20 cellular contexts compared by ENCODE assay signal in the genomic region with DNA sequence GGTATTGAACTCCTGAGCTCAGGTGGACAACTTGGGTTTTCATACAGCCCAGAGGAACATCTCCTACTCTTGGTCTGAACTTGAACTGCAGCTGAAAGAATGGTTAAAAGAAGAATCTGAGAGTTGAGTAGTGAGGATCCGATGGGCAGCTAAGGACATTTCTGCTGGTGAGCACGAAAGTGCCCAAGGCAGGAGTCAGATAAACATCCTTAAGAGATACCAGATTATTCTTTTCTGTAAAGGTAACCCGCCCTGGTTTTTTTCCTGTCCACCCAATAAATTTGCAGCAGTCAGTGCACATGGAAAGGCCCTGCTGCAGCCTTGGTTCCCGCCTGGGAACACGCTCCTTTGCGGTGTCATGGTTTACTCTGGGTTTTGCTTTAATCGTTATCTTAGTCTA.
"Had no signal": no experiment of that assay in that cellular context is flagged by ENCODE, and none has a peak within 500 bp of the region (broad histone marks: within the 10 kb centered on the region; RNA-seq: fewer than 3 reads in every experiment).

No MANE protein-coding gene starts in this region.

- H3K9me3 ChIP-seq: SK-N-SH had no signal

- FAIRE-seq: RCC 7860 had no signal

- H3K4me3 ChIP-seq: PC-9, SJSA1 had no signal

- H3K4me2 ChIP-seq: PC-9, SK-N-SH had no signal

- H3K27ac ChIP-seq: PC-9, SJSA1 had no signal

- DNase-seq: Karpas-422, MM.1S, MV-4-11, NCI-H1436 treated with DMSO at 0.1 percent for 48 hours, NCI-H1694 treated with DMSO at 0.1 percent for 48 hours, NCI-H187 treated with DMSO at 0.1 percent for 48 hours, NCI-H2081, NCI-H2227 treated with DMSO at 0.1 percent for 48 hours, NCI-H446, NCI-H510A treated with DMSO at 0.1 percent for 48 hours, NCI-H524 treated with DMSO at 0.1 percent for 48 hours, NCI-H526 treated with DMSO at 0.1 percent for 48 hours, PC-9, Right ventricle myocardium superior, SHP77 treated with DMSO at 0.1 percent for 48 hours, SK-N-SH, SW 1271 had no signal

- H3K36me3 ChIP-seq: SJSA1 had no signal

- H3K9ac ChIP-seq: SK-N-SH had no signal

- H2AFZ ChIP-seq: PC-9 had no signal

- ATAC-seq: Panc1 had no signal
